In the genomic region with DNA sequence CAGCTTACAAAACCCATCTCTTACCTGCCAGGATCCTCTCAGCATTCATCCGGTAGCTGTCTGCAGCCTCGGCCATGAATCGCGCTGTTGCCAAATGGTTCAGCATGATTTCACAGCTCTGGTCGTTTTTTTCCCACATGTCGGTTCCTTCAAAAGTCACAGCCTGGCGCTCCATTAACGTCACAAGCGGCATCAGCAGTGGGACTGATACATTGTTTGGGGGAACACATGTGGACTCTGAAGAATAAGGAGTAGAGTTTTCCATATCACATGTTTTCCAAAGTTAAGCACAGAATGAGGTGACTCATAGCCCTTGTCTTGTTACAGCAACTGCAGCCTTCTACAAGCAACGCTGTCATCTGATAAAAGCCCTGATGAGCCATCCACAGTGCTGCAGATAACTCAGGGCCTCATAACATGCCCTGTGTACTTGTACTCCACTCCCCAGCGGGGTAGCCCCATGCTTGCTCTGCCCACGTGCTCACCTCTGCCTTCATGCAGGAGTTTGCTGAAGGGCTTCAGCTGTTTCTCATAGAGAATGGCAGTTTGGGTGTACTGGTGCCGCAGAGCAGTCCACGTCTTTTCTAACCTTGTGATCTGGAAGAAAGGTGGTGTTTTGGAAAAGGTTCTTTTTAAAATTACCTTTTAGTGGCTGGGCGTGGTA, we compare ENCODE assay signal across 11 cellular contexts.
A peak's percentile ranks its signal among the peaks of the same experiment; 100 is the strongest.
DNase-seq lines count a peak whose midpoint lies in the region; ATAC-seq, FAIRE-seq and TF ChIP-seq lines count a peak whose summit lies in the region.
"Had no signal": no experiment of that assay in that cellular context is flagged by ENCODE, and none has a peak within 500 bp of the region (broad histone marks: within the 10 kb centered on the region; RNA-seq: fewer than 3 reads in every experiment).

No MANE protein-coding gene starts in this region.

- no peak for TF ChIP-seq CTCF in osteoblast (IDR thresholded peaks at IDR 0.05; ENCODE audit: extremely low read depth, low read depth, low read length)

- no peak for ATAC-seq in HG03378 (IDR thresholded peaks at IDR 0.05; ENCODE audit: unreplicated experiment)

- H3K4me3 ChIP-seq in osteoblast (ENCODE audit: insufficient read depth, low read length), result no peak overlapping the region

- peaks cover 3% of the 10 kb centered on the region for H3K79me2 ChIP-seq in osteoblast (ENCODE audit: insufficient read depth, low read length)

- in situ Hi-C loops in Caki2 (cut with HindIII; ENCODE audit: low pct_unique_long_range_greater_than_20kb, low sequenced_read_pairs) (no loop called here), SK-MEL-5 (cut with HindIII; ENCODE audit: low pct_unique_long_range_greater_than_20kb, low sequenced_read_pairs) (no loop called here)

- H3K4me2 ChIP-seq in osteoblast (ENCODE audit: insufficient read depth, low read length), result no peak overlapping the region

- no peak for FAIRE-seq in frontal cortex (lab: Jason Lieb, UNC)
- FAIRE-seq: H1, TTC549 had no signal

- DNase-seq in Caki2 (ENCODE audit: low read depth), result peak; percentile 33
- DNase-seq in SK-MEL-5 (ENCODE audit: low read depth, low spot score), result peak; percentile 98
- DNase-seq in fibroblast of peridontal ligament (ENCODE audit: extremely low read depth), result peak; percentile 74
- DNase-seq in osteoblast (ENCODE audit: insufficient read length, low spot score, missing footprints), result peak; percentile 80
- DNase-seq in frontal cortex (ENCODE audit: low spot score in 2 of 2), result no peak
- DNase-seq in HPDE6-E6E7 (ENCODE audit: extremely low spot score), result no peak
- no peak for DNase-seq in pons (ENCODE audit: low spot score)
- DNase-seq: NCI-H1092 treated with DMSO at 0.1 percent for 48 hours had no signal

- H3K36me3 ChIP-seq in osteoblast (ENCODE audit: insufficient read depth, low read length), result peaks cover 58% of the 10 kb centered on the region

- peaks cover 9% of the 10 kb centered on the region for H4K20me1 ChIP-seq in osteoblast (ENCODE audit: insufficient read depth, low read length)

- H2AFZ ChIP-seq in osteoblast (ENCODE audit: low read length), result no peak overlapping the region

- H3K4me1 ChIP-seq in osteoblast (ENCODE audit: insufficient read depth, low read length), result peaks cover 23% of the 10 kb centered on the region

- H3K27ac ChIP-seq in osteoblast (ENCODE audit: low read depth, low read length), result peak overlapping the region; percentile 68

- no peaks in the 10 kb centered on the region for H3K9me3 ChIP-seq in osteoblast (ENCODE audit: low read depth, low read length)

- H3K27me3 ChIP-seq in osteoblast (ENCODE audit: insufficient read depth, low read length), result no peaks in the 10 kb centered on the region

Comparison
In these comparisons a context has a peak if more than half of its experiments do, and no peak if none do; other contexts are left out.
1. DNase-seq: peak in Caki2 (single experiment), SK-MEL-5 (single experiment), fibroblast of peridontal ligament (single experiment) and osteoblast (single experiment); none in frontal cortex (0 of 2), HPDE6-E6E7 (single experiment) and pons (single experiment).